Comparison of ENCODE assay signal across 12 cellular contexts in genomic region chr18:50806208-50806616, GRCh38. TPM values are rescaled to one million over a fixed set of nuclear protein-coding genes. Genes with fewer than 3 reads are reported as not detected.
DNase-seq lines count a peak whose midpoint lies in the region; ATAC-seq, FAIRE-seq and TF ChIP-seq lines count a peak whose summit lies in the region.
"Had no signal": no experiment of that assay in that cellular context is flagged by ENCODE, and none has a peak within 500 bp of the region (broad histone marks: within the 10 kb centered on the region; RNA-seq: fewer than 3 reads in every experiment).

No MANE protein-coding gene starts in this region.

- H3K27ac ChIP-seq in OCI-LY3 (ENCODE audit: low read length) = no peak overlapping the region
- peak overlapping the region; percentile 85 for H3K27ac ChIP-seq in hepatocyte
- H3K27ac ChIP-seq: psoas muscle had no signal

- H3K9me2 ChIP-seq in hepatocyte (replicated peaks; ENCODE audit: insufficient read depth) = no peaks in the 10 kb centered on the region

- H3K9ac ChIP-seq in OCI-LY3 (ENCODE audit: low read length) = no peak overlapping the region

- H3K79me2 ChIP-seq in OCI-LY3 (ENCODE audit: low read length) (no peaks in the 10 kb centered on the region), hepatocyte (no peaks in the 10 kb centered on the region)

- DNase-seq in COLO668 (lab: John Stamatoyannopoulos, UW; ENCODE audit: unreplicated experiment) (peak; percentile 19), hepatocyte (ENCODE audit: low spot score) (peak; percentile 78), GM12892 (ENCODE audit: insufficient read length) (no peak), NCI-H2196 treated with DMSO at 0.1 percent for 48 hours (lab: John Stamatoyannopoulos, UW; ENCODE audit: unreplicated experiment) (no peak)
- DNase-seq: CD4-positive, alpha-beta memory T cell; NCI-H2081; psoas muscle had no signal

- no peak overlapping the region for H2AFZ ChIP-seq in OCI-LY3 (ENCODE audit: low read depth, low read length)
- no peak overlapping the region for H2AFZ ChIP-seq in hepatocyte

- no peaks in the 10 kb centered on the region for H4K20me1 ChIP-seq in OCI-LY3 (ENCODE audit: insufficient read depth, low read length)
- H4K20me1 ChIP-seq in hepatocyte (ENCODE audit: insufficient read depth, poor library complexity, severe bottlenecking) = no peaks in the 10 kb centered on the region

- H3K4me2 ChIP-seq in OCI-LY3 (ENCODE audit: low read length) (no peak overlapping the region), hepatocyte (no peak overlapping the region)

- H3K36me3 ChIP-seq in OCI-LY3 (replicated peaks; ENCODE audit: low read depth, low read length) (no peaks in the 10 kb centered on the region), hepatocyte (replicated peaks; ENCODE audit: insufficient read depth, low read depth) (no peaks in the 10 kb centered on the region)

- H3K9me3 ChIP-seq in OCI-LY3 (ENCODE audit: insufficient read depth, low read length) = no peaks in the 10 kb centered on the region
- H3K9me3 ChIP-seq in hepatocyte (ENCODE audit: low read depth) = no peaks in the 10 kb centered on the region
- H3K9me3 ChIP-seq: psoas muscle had no signal

- no peak overlapping the region for H3K4me3 ChIP-seq in OCI-LY3 (ENCODE audit: low read length)
- no peak overlapping the region for H3K4me3 ChIP-seq in hepatocyte
- H3K4me3 ChIP-seq: psoas muscle had no signal

- no peak for TF ChIP-seq POLR2A in GM12892 (IDR thresholded peaks at IDR 0.05; ENCODE audit: low read depth, low read length)

- 27% methylated on average over 15 of the region's 15 CpGs for WGBS in hepatocyte (ENCODE audit: low lambda C conversion rate, missing lambda C conversion rate)

- TF ChIP-seq CTCF in OCI-LY3 (IDR thresholded peaks at IDR 0.05; ENCODE audit: low read depth, low read length) (peak; percentile 11; the same call in 1 of the 2 replicates), hepatocyte (IDR thresholded peaks at IDR 0.05; ENCODE audit: poor library complexity) (no peak)

- peaks cover 17% of the 10 kb centered on the region for H3K27me3 ChIP-seq in OCI-LY3 (ENCODE audit: low read depth, low read length)
- H3K27me3 ChIP-seq in hepatocyte = no peaks in the 10 kb centered on the region

- FAIRE-seq in GM12892 (lab: Jason Lieb, UNC) = no peak
- FAIRE-seq: islet of Langerhans had no signal

- ATAC-seq in GM21825 (IDR thresholded peaks at IDR 0.05; ENCODE audit: unreplicated experiment) (peak; percentile 63), GM19328 (IDR thresholded peaks at IDR 0.05; ENCODE audit: unreplicated experiment) (no peak), GM18870 (IDR thresholded peaks at IDR 0.05; ENCODE audit: unreplicated experiment) (no peak)

- H3K4me1 ChIP-seq in OCI-LY3 (ENCODE audit: low read length) (peaks cover 11% of the 10 kb centered on the region), hepatocyte (ENCODE audit: insufficient read depth) (peaks cover 7% of the 10 kb centered on the region)
- H3K4me1 ChIP-seq: psoas muscle had no signal

RNA-seq across cellular contexts. Expression of gene MRO, which starts 13.6 kb away (rescaled TPM):
- total RNA-seq in hepatocyte = 2.0 and 3.1 TPM in 2 replicates
- polyA plus RNA-seq in hepatocyte = 1.2 and 1.3 TPM in 2 replicates
- polyA plus RNA-seq in GM12892 (2012; ENCODE audit: missing spikeins) = not detected
- total RNA-seq: CD4-positive, alpha-beta memory T cell had no signal
- polyA plus RNA-seq: CD4-positive, alpha-beta memory T cell had no signal

Comparison
In these comparisons a context has a peak if more than half of its experiments do, and no peak if none do; other contexts are left out.
1. DNase-seq: peak in COLO668 (single experiment) and hepatocyte (single experiment); none in GM12892 (single experiment) and NCI-H2196 treated with DMSO at 0.1 percent for 48 hours (single experiment).